ENCODE assay signal across 9 cellular contexts in genomic region chr1:219927298-219927955, GRCh38. TPM values are rescaled to one million over a fixed set of nuclear protein-coding genes. Genes with fewer than 3 reads are reported as not detected.
DNase-seq lines count a peak whose midpoint lies in the region; ATAC-seq and TF ChIP-seq lines count a peak whose summit lies in the region.
"Had no signal": no experiment of that assay in that cellular context is flagged by ENCODE, and none has a peak within 500 bp of the region (broad histone marks: within the 10 kb centered on the region; RNA-seq: fewer than 3 reads in every experiment).

No MANE protein-coding gene starts in this region.

- peak overlapping the region; percentile 66 for H2AFZ ChIP-seq in parathyroid adenoma

- no peaks in the 10 kb centered on the region for H3K9me3 ChIP-seq in parathyroid adenoma (ENCODE audit: control insufficient read depth, low read length)

- no peaks in the 10 kb centered on the region for H3K4me1 ChIP-seq in parathyroid adenoma

- peak overlapping the region; percentile 50 for H3K4me3 ChIP-seq in epithelial cell of proximal tubule (ENCODE audit: low read depth, low read length)
- H3K4me3 ChIP-seq in parathyroid adenoma (ENCODE audit: low read depth, low read length) = no peak overlapping the region

- H3K27me3 ChIP-seq in parathyroid adenoma (ENCODE audit: control insufficient read depth, insufficient read depth, low read length) = no peaks in the 10 kb centered on the region

- H3K9ac ChIP-seq in parathyroid adenoma = no peak overlapping the region

- peak overlapping the region; percentile 60 for H3K4me2 ChIP-seq in parathyroid adenoma (ENCODE audit: low read length)

- in situ Hi-C loops in GM13977 (cut with MboI; ENCODE audit: low pct_unique_long_range_greater_than_20kb, low sequenced_read_pairs, unreplicated experiment) = no loop called here

- peak; percentile 28 for DNase-seq in GM13977 (ENCODE audit: low spot score)
- peak; percentile 55 for DNase-seq in HuH-7.5 (ENCODE audit: low spot score)
- no peak for DNase-seq in epithelial cell of proximal tubule (ENCODE audit: low read depth)
- DNase-seq in NAMALWA (ENCODE audit: low spot score) = no peak
- DNase-seq in globus pallidus (ENCODE audit: low spot score) = no peak
- DNase-seq in mucosa of gallbladder (ENCODE audit: low spot score) = no peak

- H3K27ac ChIP-seq in parathyroid adenoma = no peak overlapping the region

- TF ChIP-seq CTCF in GM13977 (IDR thresholded peaks at IDR 0.05; ENCODE audit: extremely low read depth, insufficient read depth, missing control alignments) (no peak), epithelial cell of proximal tubule (conservative IDR thresholded peaks at IDR 0.05; ENCODE audit: low read depth, low read length) (no peak), parathyroid adenoma (IDR thresholded peaks at IDR 0.05) (no peak)

- no peak for ATAC-seq in GM21367 (IDR thresholded peaks at IDR 0.05; ENCODE audit: unreplicated experiment)

- no peaks in the 10 kb centered on the region for H3K36me3 ChIP-seq in parathyroid adenoma (ENCODE audit: control insufficient read depth, insufficient read depth, low read length)

- no peaks in the 10 kb centered on the region for H3K79me2 ChIP-seq in parathyroid adenoma

RNA-seq across cellular contexts. Expression of gene SLC30A10, which starts 0.9 kb away (rescaled TPM):
- total RNA-seq in epithelial cell of proximal tubule = 0.12 TPM in 1 of 2 replicates, not detected in the other
- 5.5 TPM for total RNA-seq in mucosa of gallbladder
- total RNA-seq: lung microvascular endothelial cell had no signal

Comparison
In these comparisons a context has a peak if more than half of its experiments do, and no peak if none do; other contexts are left out.
1. DNase-seq: peak in GM13977 (single experiment) and HuH-7.5 (single experiment); none in epithelial cell of proximal tubule (single experiment), NAMALWA (single experiment), globus pallidus (single experiment) and mucosa of gallbladder (single experiment).